In genomic region chr10:34538291-34538829, GRCh38 we compare ENCODE assay signal across 11 cellular contexts.
DNase-seq lines count a peak whose midpoint lies in the region; ATAC-seq and TF ChIP-seq lines count a peak whose summit lies in the region.
"Had no signal": no experiment of that assay in that cellular context is flagged by ENCODE, and none has a peak within 500 bp of the region (broad histone marks: within the 10 kb centered on the region; RNA-seq: fewer than 3 reads in every experiment).

No MANE protein-coding gene starts in this region.

- H3K27ac Mint-ChIP-seq in brain, result peak overlapping the region in 4 of 5 experiments; percentile 23 to 76 (median 46)
- H3K27ac Mint-ChIP-seq: T-helper 1 cell treated with Interleukin-12 subunit alpha and Interleukin-12 subunit beta and Interleukin-4 antibody, amounts not matched to agents 30 μg/mL and 1 μg/mL, for 36 hours had no signal

- peaks cover 3 to 6% (median 4%) of the 10 kb centered on the region in 5 experiments for H3K9me3 Mint-ChIP-seq in brain
- H3K9me3 Mint-ChIP-seq: T-helper 1 cell treated with Interleukin-12 subunit alpha and Interleukin-12 subunit beta and Interleukin-4 antibody, amounts not matched to agents 30 μg/mL and 1 μg/mL, for 36 hours had no signal

- H3K9me3 ChIP-seq in testis (no peaks in the 10 kb centered on the region), ovary (no peaks in the 10 kb centered on the region), mucosa of descending colon (no peaks in the 10 kb centered on the region)
- H3K9me3 ChIP-seq: pancreas had no signal

- H3K27me3 Mint-ChIP-seq in brain, result no peaks in the 10 kb centered on the region

- peak; percentile 8 for DNase-seq in NOMO-1 treated with DMSO at 0.1 percent for 48 hours (lab: John Stamatoyannopoulos, UW; ENCODE audit: unreplicated experiment)
- no peak for DNase-seq in NOMO-1 treated with dmso at 0.1 percent for 144 hours (lab: John Stamatoyannopoulos, UW; ENCODE audit: unreplicated experiment)
- DNase-seq in testis, result peak; percentile 32
- no peak for DNase-seq in ovary
- DNase-seq in mucosa of descending colon, result no peak
- no peak for DNase-seq in putamen (ENCODE audit: low spot score)
- DNase-seq: pancreas had no signal

- H3K4me3 ChIP-seq in testis (no peak overlapping the region), ovary (no peak overlapping the region), mucosa of descending colon (no peak overlapping the region)

- H3K4me1 ChIP-seq in testis, result peaks cover 5% of the 10 kb centered on the region
- H3K4me1 ChIP-seq in ovary (ENCODE audit: insufficient read depth), result peaks cover 5% of the 10 kb centered on the region
- H3K4me1 ChIP-seq in mucosa of descending colon (ENCODE audit: low read depth), result peaks cover 5% of the 10 kb centered on the region

- peak overlapping the region; percentile 3 to 68 (median 60) for H3K4me3 Mint-ChIP-seq in brain
- H3K4me3 Mint-ChIP-seq: T-helper 1 cell treated with Interleukin-12 subunit alpha and Interleukin-12 subunit beta and Interleukin-4 antibody, amounts not matched to agents 30 μg/mL and 1 μg/mL, for 36 hours had no signal

- H3K36me3 ChIP-seq in testis (ENCODE audit: low read depth, missing control alignments), result no peaks in the 10 kb centered on the region
- no peaks in the 10 kb centered on the region for H3K36me3 ChIP-seq in ovary
- H3K36me3 ChIP-seq in mucosa of descending colon (ENCODE audit: low read depth), result no peaks in the 10 kb centered on the region
- H3K36me3 ChIP-seq: pancreas had no signal

- H3K4me1 Mint-ChIP-seq in brain, result peaks cover 23% of the 10 kb centered on the region

- H3K36me3 Mint-ChIP-seq in brain, result peaks cover 19% of the 10 kb centered on the region

- TF ChIP-seq POLR2A in testis (IDR thresholded peaks at IDR 0.05) (no peak), ovary (IDR thresholded peaks at IDR 0.05) (no peak)

- TF ChIP-seq CTCF in brain (conservative IDR thresholded peaks at IDR 0.05) (no peak), testis (IDR thresholded peaks at IDR 0.05) (no peak), ovary (IDR thresholded peaks at IDR 0.05) (no peak), mucosa of descending colon (IDR thresholded peaks at IDR 0.05) (no peak)

- TF ChIP-seq EP300 in ovary (IDR thresholded peaks at IDR 0.05), result no peak

- 44 to 47% methylated on average over 10 of the region's 10 CpGs for WGBS in testis, 2 donors
- WGBS in ovary, 3 donors, result 52 to 64% (median 64%) methylated on average over 10 of the region's 10 CpGs

- ATAC-seq in HG03066 (IDR thresholded peaks at IDR 0.05; ENCODE audit: low read depth, unreplicated experiment) (peak; percentile 39), mucosa of descending colon (no peak)

- H3K27ac ChIP-seq in testis, result no peak overlapping the region
- H3K27ac ChIP-seq in ovary, result no peak overlapping the region
- H3K27ac ChIP-seq: HL-60, pancreas had no signal

- intact Hi-C loops in testis (cut with DNase I; ENCODE audit: low total_unique reads), result no loop called here
- intact Hi-C loops in ovary (cut with DNase I), result no loop called here
- intact Hi-C loops in mucosa of descending colon (cut with DNase I, micrococcal nuclease), result no loop called here

- H3K27me3 ChIP-seq in testis (no peaks in the 10 kb centered on the region), ovary (no peaks in the 10 kb centered on the region)
- H3K27me3 ChIP-seq: pancreas had no signal

Comparison
In these comparisons a context has a peak if more than half of its experiments do, and no peak if none do; other contexts are left out.
1. DNase-seq: peak in NOMO-1 treated with DMSO at 0.1 percent for 48 hours (single experiment) and testis (single experiment); none in NOMO-1 treated with dmso at 0.1 percent for 144 hours (single experiment), ovary (0 of 5), mucosa of descending colon (0 of 3) and putamen (single experiment).